ENCODE assay signal across 23 cellular contexts in genomic region chrX:28651186-28651585, GRCh38.
"Had no signal": no experiment of that assay in that cellular context is flagged by ENCODE, and none has a peak within 500 bp of the region (broad histone marks: within the 10 kb centered on the region; RNA-seq: fewer than 3 reads in every experiment).

No MANE protein-coding gene starts in this region.

- H3K27ac ChIP-seq: hepatocyte, left lung, lower lobe of right lung, neutrophil, ovary, right atrium auricular region, right lobe of liver, stomach, testis, thyroid gland, transverse colon, upper lobe of left lung, vagina had no signal

- ATAC-seq: left lung; lower lobe of right lung; naive thymus-derived CD8-positive, alpha-beta T cell; right lobe of liver; stimulated activated naive B cell treated with anti-CD40 and anti-IgM and Interleukin-4, amounts not matched to agents 10 μg/mL and 1 μg/mL and 100 μg/mL, for 72 hours; stimulated activated naive CD8-positive, alpha-beta T cell treated with anti-CD3 and anti-CD28 coated beads, Interleukin-15, Interleukin-2, amounts not matched to agents 100 U/mL and 50 U/mL, for 24 hours had no signal

- H3K4me3 ChIP-seq: hepatocyte, left lung, lower lobe of right lung, ovary, right atrium auricular region, right lobe of liver, smooth muscle cell, stomach, testis, thyroid gland, transverse colon, upper lobe of left lung, vagina had no signal

- H3K27me3 ChIP-seq: hepatocyte, left lung, neutrophil, ovary, right atrium auricular region, right lobe of liver, stomach, testis, thyroid gland, transverse colon, upper lobe of left lung, vagina had no signal

- H2AFZ ChIP-seq: hepatocyte had no signal

- DNase-seq: islet precursor cell; left lung; lower lobe of right lung; mammary epithelial cell; mesenchymal stem cell; naive thymus-derived CD8-positive, alpha-beta T cell; occipital lobe; ovary; right lobe of liver; stimulated activated CD4-positive, alpha-beta T cell treated with anti-CD3 and anti-CD28 coated beads, Interleukin-1b, Interleukin-23, amount 100 ng/mL, for 48 hours; stimulated activated CD4-positive, alpha-beta T cell treated with anti-CD3 and anti-CD28 coated beads, Interleukin-2, amount 100 ng/mL, for 48 hours; stimulated activated naive B cell treated with anti-CD40 and anti-IgM and Interleukin-4, amounts not matched to agents 10 μg/mL and 1 μg/mL and 100 μg/mL, for 72 hours; stimulated activated naive CD8-positive, alpha-beta T cell treated with anti-CD3 and anti-CD28 coated beads, Interleukin-15, Interleukin-2, amounts not matched to agents 100 U/mL and 50 U/mL, for 24 hours; stomach; testis; thyroid gland; transverse colon; upper lobe of left lung had no signal

- H3K79me2 ChIP-seq: hepatocyte had no signal

- H3K4me2 ChIP-seq: hepatocyte, smooth muscle cell had no signal

- H3K4me1 ChIP-seq: left lung, lower lobe of right lung, right atrium auricular region, right lobe of liver, stomach, testis, thyroid gland, transverse colon, upper lobe of left lung, vagina had no signal

- H3K36me3 ChIP-seq: left lung, lower lobe of right lung, neutrophil, ovary, right atrium auricular region, right lobe of liver, stomach, thyroid gland, transverse colon, upper lobe of left lung, vagina had no signal

- H3K9me3 ChIP-seq: left lung, lower lobe of right lung, neutrophil, ovary, right atrium auricular region, right lobe of liver, testis, thyroid gland, transverse colon, upper lobe of left lung, vagina had no signal
